Comparison of ENCODE assay signal across 1 cellular context in the genomic region with DNA sequence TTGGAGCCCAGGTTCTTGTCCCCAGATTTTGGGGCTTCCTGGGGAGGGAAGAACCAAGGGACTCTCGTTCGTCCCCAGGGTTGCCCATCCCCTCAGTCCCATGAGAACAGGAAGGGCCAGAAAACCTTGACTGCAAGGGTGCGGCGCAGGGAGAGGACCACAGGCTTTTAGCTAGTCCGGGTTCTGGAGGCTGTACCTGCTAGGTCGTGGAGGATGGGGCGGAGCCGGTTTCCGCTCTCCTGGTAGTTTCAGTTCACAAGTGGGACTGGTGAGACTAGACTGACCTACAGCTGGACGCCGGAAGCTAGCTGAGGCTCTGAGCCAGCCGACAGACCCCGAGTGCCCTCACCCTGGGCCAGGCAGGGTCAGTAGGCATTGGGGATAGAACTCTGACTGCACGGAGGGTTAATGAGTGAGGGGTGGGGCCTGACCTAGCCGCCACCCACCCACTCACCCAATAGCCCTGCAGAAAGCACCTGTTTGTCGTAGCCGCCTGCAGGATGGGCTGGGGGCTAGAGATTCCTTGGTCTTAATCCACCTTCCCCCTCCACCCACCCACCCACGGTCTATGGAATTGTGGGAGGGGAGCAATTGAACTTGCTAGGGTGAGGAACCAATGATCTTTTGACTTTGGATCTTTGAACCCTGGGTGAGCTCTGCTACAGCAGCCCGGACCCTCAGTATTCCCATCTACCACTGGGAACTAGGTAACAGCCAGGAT.
TF ChIP-seq lines count a peak whose summit lies in the region.

No MANE protein-coding gene starts in this region.

TF ChIP-seq in IMR-90, 13 proteins besides CTCF, POLR2A, EP300 and RAD21 (continued from another document):
- no peak for TF ChIP-seq MAZ (IDR thresholded peaks at IDR 0.05; ENCODE audit: borderline replicate concordance, low read depth, low read length)
- no peak for TF ChIP-seq SMC3 (IDR thresholded peaks at IDR 0.05; ENCODE audit: low read depth, low read length)
- no peak for TF ChIP-seq MAFK (IDR thresholded peaks at IDR 0.05; ENCODE audit: low read depth, low read length)
- no peak for TF ChIP-seq BHLHE40 (IDR thresholded peaks at IDR 0.05; ENCODE audit: low read depth, low read length)
- TF ChIP-seq FOS (IDR thresholded peaks at IDR 0.05; ENCODE audit: low read depth, low read length) = no peak
- TF ChIP-seq CEBPB (IDR thresholded peaks at IDR 0.05; ENCODE audit: low read depth, low read length) = no peak
- TF ChIP-seq RCOR1 (IDR thresholded peaks at IDR 0.05; ENCODE audit: insufficient replicate concordance, low read length) = no peak
